In the genomic region with DNA sequence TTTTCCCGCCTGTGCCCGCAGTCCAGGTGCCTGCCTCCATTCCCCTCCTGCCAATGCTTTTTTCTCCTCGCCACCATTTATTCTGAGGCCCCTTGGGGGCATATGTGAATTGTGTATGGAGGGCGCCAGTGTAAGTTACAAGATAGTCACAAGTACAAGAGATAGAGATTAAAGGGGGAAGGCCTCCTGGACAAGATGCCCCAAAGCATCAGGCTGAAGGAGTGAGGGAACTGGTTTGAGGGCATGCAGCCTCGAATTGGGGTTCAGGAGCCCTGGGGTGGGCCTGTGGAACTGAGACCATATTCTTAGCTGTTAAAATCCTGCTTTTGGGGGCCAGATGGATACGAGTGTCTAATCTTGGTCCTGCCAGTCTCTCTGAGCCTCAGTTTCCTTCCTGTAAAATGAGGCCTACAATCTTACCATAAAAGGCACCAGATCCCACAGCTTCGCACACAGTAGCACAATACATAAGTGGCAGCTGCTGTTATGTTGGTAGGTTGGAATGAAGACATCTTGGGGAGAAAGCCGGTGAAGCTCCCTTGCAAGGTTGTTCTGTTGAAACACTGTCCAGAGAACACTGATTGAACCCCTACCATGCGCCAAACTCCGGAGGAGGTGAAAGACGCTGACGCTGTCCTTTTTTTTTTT, we compare ENCODE assay signal across 8 cellular contexts. TPM values are rescaled to one million over a fixed set of nuclear protein-coding genes. Genes with fewer than 3 reads are reported as not detected.
DNase-seq lines count a peak whose midpoint lies in the region; ATAC-seq and TF ChIP-seq lines count a peak whose summit lies in the region.

No MANE protein-coding gene starts in this region.

- DNase-seq in heart right ventricle, result no peak
- no peak for DNase-seq in left cardiac atrium
- DNase-seq in activated CD8-positive, alpha-beta T cell treated with anti-CD3 and anti-CD28 coated beads for 36 hours, result no peak
- DNase-seq in ureter (ENCODE audit: low spot score), result peak; percentile 38
- no peak for DNase-seq in stimulated activated CD4-positive, alpha-beta T cell treated with anti-CD3 and anti-CD28 coated beads, Interleukin-15, amount 100 ng/mL, for 24 hours

- H3K27me3 ChIP-seq in heart right ventricle, result no peaks in the 10 kb centered on the region
- no peaks in the 10 kb centered on the region for H3K27me3 ChIP-seq in mucosa of rectum (ENCODE audit: control insufficient read depth in 2 of 2, insufficient read depth in 2 of 2, low read length in 2 of 2)

- peaks cover 18% of the 10 kb centered on the region for H3K36me3 Mint-ChIP-seq in activated CD8-positive, alpha-beta T cell treated with anti-CD3 and anti-CD28 coated beads for 36 hours (ENCODE audit: low read depth)

- H3K27me3 Mint-ChIP-seq in activated CD8-positive, alpha-beta T cell treated with anti-CD3 and anti-CD28 coated beads for 36 hours, result no peaks in the 10 kb centered on the region

- no peak for ATAC-seq in heart right ventricle
- no peak for ATAC-seq in left cardiac atrium
- ATAC-seq in activated CD8-positive, alpha-beta T cell treated with anti-CD3 and anti-CD28 coated beads for 36 hours, result no peak
- ATAC-seq in HG02588 (IDR thresholded peaks at IDR 0.05; ENCODE audit: unreplicated experiment), result no peak
- ATAC-seq in HG02759 (IDR thresholded peaks at IDR 0.05; ENCODE audit: unreplicated experiment), result no peak

- peak overlapping the region; percentile 9 to 14 for H3K9ac ChIP-seq in mucosa of rectum (ENCODE audit: low read depth in 1 of 2, low read length in 2 of 2)

- peaks cover 0 to 26% (median 11%) of the 10 kb centered on the region in 9 donors for H3K36me3 ChIP-seq in heart right ventricle
- H3K36me3 ChIP-seq in mucosa of rectum (ENCODE audit: control insufficient read depth in 2 of 2, insufficient read depth in 2 of 2, low read length in 2 of 2), result peaks cover 16 to 20% of the 10 kb centered on the region in 2 donors

- peak overlapping the region; percentile 94 for H3K27ac Mint-ChIP-seq in activated CD8-positive, alpha-beta T cell treated with anti-CD3 and anti-CD28 coated beads for 36 hours

- POLR2A ChIA-PET in activated CD8-positive, alpha-beta T cell treated with anti-CD3 and anti-CD28 coated beads for 36 hours (lab: Charles Lee), result interaction anchor here (1.2 to 11.3 kb wide), 4 partner anchors 20 to 125 kb away, joined by 3 to 106 read pairs (median 8); partner anchors contain the start of genes SAMD8 and VDAC2

- CTCF ChIA-PET in activated CD8-positive, alpha-beta T cell treated with anti-CD3 and anti-CD28 coated beads for 36 hours (lab: Charles Lee), result interaction anchor here (0.7 to 9.1 kb wide), 22 partner anchors 10 to 1088 kb away, joined by 3 to 118 read pairs (median 4); partner anchors contain the start of gene VDAC2

- WGBS in heart right ventricle, 2 donors, result 48 to 50% methylated on average over 12 of the region's 12 CpGs

- H3K4me1 Mint-ChIP-seq in activated CD8-positive, alpha-beta T cell treated with anti-CD3 and anti-CD28 coated beads for 36 hours (ENCODE audit: low read depth), result peaks cover 21% of the 10 kb centered on the region

- H3K4me3 ChIP-seq in heart right ventricle (peak overlapping the region in 6 of 10 donors; percentile 79 to 95 (median 89)), mucosa of rectum (ENCODE audit: low read length in 2 of 2) (peak overlapping the region in 1 of 2 donors; percentile 22)

- H3K9me3 Mint-ChIP-seq in activated CD8-positive, alpha-beta T cell treated with anti-CD3 and anti-CD28 coated beads for 36 hours, result no peaks in the 10 kb centered on the region

- peak overlapping the region; percentile 81 for H3K4me3 Mint-ChIP-seq in activated CD8-positive, alpha-beta T cell treated with anti-CD3 and anti-CD28 coated beads for 36 hours

- no peaks in the 10 kb centered on the region for H3K9me3 ChIP-seq in heart right ventricle
- H3K9me3 ChIP-seq in mucosa of rectum (ENCODE audit: control insufficient read depth in 2 of 2, low read length in 2 of 2), result no peaks in the 10 kb centered on the region

- peak in 3 of 9 donors; percentile 8 to 44 (median 20) for TF ChIP-seq CTCF in heart right ventricle (IDR thresholded peaks at IDR 0.05)
- TF ChIP-seq CTCF in activated CD8-positive, alpha-beta T cell treated with anti-CD3 and anti-CD28 coated beads for 36 hours (IDR thresholded peaks at IDR 0.05), result peak; percentile 70

- H3K27ac ChIP-seq in heart right ventricle (peak overlapping the region in 7 of 10 donors; percentile 10 to 93 (median 86)), mucosa of rectum (ENCODE audit: low read depth in 2 of 2, low read length in 2 of 2) (no peak overlapping the region)

- H3K4me1 ChIP-seq in heart right ventricle (peaks cover 0 to 29% (median 14%) of the 10 kb centered on the region in 9 donors), mucosa of rectum (ENCODE audit: control insufficient read depth in 2 of 2, insufficient read depth in 2 of 2, low read length in 2 of 2) (peaks cover 19 to 22% of the 10 kb centered on the region in 2 donors)

- intact Hi-C loops in heart right ventricle (cut with DNase I) (loop anchor here in 8 of 10 donors (2.0 to 10.0 kb wide), 10 partner anchors 139 to 994 kb away; partner anchors contain the start of gene KAT6B (in 1 of the 8)), left cardiac atrium (cut with DNase I) (loop anchor here (5.0 to 10.0 kb wide), 5 partner anchors 52 to 994 kb away; partner anchors contain the start of gene SAMD8 (in 1 of the 2))
- intact Hi-C loops in activated CD8-positive, alpha-beta T cell treated with anti-CD3 and anti-CD28 coated beads for 36 hours (cut with micrococcal nuclease), result no loop called here

RNA-seq across cellular contexts. Expression of gene COMTD1, which starts 0.5 kb away (rescaled TPM):
- total RNA-seq in heart right ventricle, result 10 to 100 TPM; 16.4 to 51.5 (median 29.4) TPM
- 100 to 1,000 TPM; 103 to 254 TPM for polyA plus RNA-seq in heart right ventricle
- 10 to 100 TPM; 22.7 to 28.2 TPM for total RNA-seq in left cardiac atrium
- total RNA-seq in activated CD8-positive, alpha-beta T cell treated with anti-CD3 and anti-CD28 coated beads for 36 hours, result 10 to 100 TPM; 54.5 to 58.1 TPM
- total RNA-seq in ureter, result 34.6 TPM

RNA-seq across cellular contexts. Expression of gene VDAC2, which starts 25.7 kb away (rescaled TPM):
- total RNA-seq in heart right ventricle (100 to 1,000 TPM; 445 to 606 (median 499) TPM), left cardiac atrium (100 to 1,000 TPM; 313 to 428 TPM), ureter (124 TPM)
- polyA plus RNA-seq in heart right ventricle, result 100 to 1,000 TPM; 193 to 457 TPM
- total RNA-seq in activated CD8-positive, alpha-beta T cell treated with anti-CD3 and anti-CD28 coated beads for 36 hours, result 100 to 1,000 TPM; 253 to 263 TPM

Comparison
In these comparisons a context has a peak if more than half of its experiments do, and no peak if none do; other contexts are left out.
1. H3K27ac ChIP-seq: peak in heart right ventricle (7 of 10); none in mucosa of rectum (0 of 2).